In genomic region chr2:234308814-234309195, GRCh38 we compare ENCODE assay signal across 8 cellular contexts.
DNase-seq lines count a peak whose midpoint lies in the region; ATAC-seq, FAIRE-seq and TF ChIP-seq lines count a peak whose summit lies in the region.

No MANE protein-coding gene starts in this region.

- H3K27me3 ChIP-seq in SJSA1 (replicated peaks) (no peaks in the 10 kb centered on the region), GM12878 (replicated peaks in 1 of 2; ENCODE audit: control insufficient read depth in 2 of 2, insufficient read depth in 2 of 2, low read length in 1 of 2) (no peaks in the 10 kb centered on the region), pancreas (no peaks in the 10 kb centered on the region)

- H3K9ac ChIP-seq in GM12878 (ENCODE audit: control insufficient read depth, insufficient read depth, low read length): no peak overlapping the region

- peak overlapping the region; percentile 90 for H3K27ac ChIP-seq in SJSA1
- H3K27ac ChIP-seq in GM12878 (ENCODE audit: control insufficient read depth, insufficient read depth): 0 out of 2 replicates have a peak overlapping the region, but pooled peaks have one; percentile 1
- peak overlapping the region in 2 of 4 donors; percentile 12 to 23 for H3K27ac ChIP-seq in pancreas

- no peak for TF ChIP-seq RAD21 in GM12878 (IDR thresholded peaks at IDR 0.05; ENCODE audit: insufficient read depth, low read depth, low read length)

- no peaks in the 10 kb centered on the region for H4K20me1 ChIP-seq in GM12878 (ENCODE audit: control insufficient read depth, insufficient read depth)

- ATAC-seq in GM18505 (IDR thresholded peaks at IDR 0.05; ENCODE audit: unreplicated experiment): peak; percentile 76
- ATAC-seq in HG02870 (IDR thresholded peaks at IDR 0.05; ENCODE audit: unreplicated experiment): peak; percentile 90
- ATAC-seq in GM12878: peak; percentile 90
- peak in 3 of 4 donors; percentile 38 to 83 (median 80) for ATAC-seq in pancreas

- H3K4me2 ChIP-seq in GM12878 (ENCODE audit: control insufficient read depth, insufficient read depth): no peak overlapping the region

- DNase-seq in SJSA1 (ENCODE audit: low read depth in 1 of 2, low spot score in 2 of 2) (peak; percentile 68 to 79), GM12878 (ENCODE audit: low read depth, low spot score) (peak; percentile 71), pancreas (peak in 1 of 6 donors; percentile 28), NCI-H510A treated with DMSO at 0.1 percent for 48 hours (lab: John Stamatoyannopoulos, UW) (no peak), DMS 273 treated with DMSO at 0.1 percent for 48 hours (lab: John Stamatoyannopoulos, UW) (no peak), NCI-H1048 (lab: John Stamatoyannopoulos, UW) (no peak)

- H3K79me2 ChIP-seq in GM12878 (ENCODE audit: control insufficient read depth, insufficient read depth, low read length): no peaks in the 10 kb centered on the region

- 4% methylated on average over 6 of the region's 6 CpGs for WGBS in GM12878 (ENCODE audit: insufficient coverage, insufficient replicate concordance, low lambda C conversion rate, missing lambda C conversion rate)
- WGBS in pancreas, 2 donors: 54 to 65% methylated on average over 6 of the region's 6 CpGs

- peak; percentile 83 to 90; a peak in 2 of 4 replicates for TF ChIP-seq EP300 in GM12878 (IDR thresholded peaks at IDR 0.05; ENCODE audit: borderline replicate concordance in 1 of 2, control insufficient read depth in 1 of 2, low read depth in 2 of 2, low read length in 2 of 2)

- intact Hi-C loops in GM12878 (cut with micrococcal nuclease; ENCODE audit: unreplicated experiment): loop anchor here (1.0 kb wide), 1 partner anchor 17 kb away; no protein-coding TSS in a partner anchor
- intact Hi-C loops in pancreas (cut with DNase I): no loop called here

- no TSS peak for BruUV-seq in GM12878 (replicated peaks; lab: Mats Ljungman, UMichigan)

- SMC1A ChIA-PET in GM12878 (lab: Charles Lee; ENCODE audit: uncharacterized antibody, unreplicated experiment): interaction anchor here (0.6 to 2.4 kb wide), 4 partner anchors 11 to 187 kb away, joined by 3 to 9 read pairs (median 3); no protein-coding TSS in a partner anchor

- no peaks in the 10 kb centered on the region for H3K36me3 ChIP-seq in SJSA1
- H3K36me3 ChIP-seq in GM12878 (ENCODE audit: control insufficient read depth in 2 of 2, insufficient read depth in 2 of 2, low read length in 1 of 2): no peaks in the 10 kb centered on the region
- no peaks in the 10 kb centered on the region for H3K36me3 ChIP-seq in pancreas

- no peak for FAIRE-seq in GM12878 (lab: Jason Lieb, UNC)
- no peak for FAIRE-seq in pancreas (lab: Jason Lieb, UNC)

- H3K9me3 ChIP-seq in SJSA1 (replicated peaks) (0 out of 2 replicates have a peak, but pooled peaks cover 4% of the 10 kb centered on the region), GM12878 (replicated peaks; ENCODE audit: control insufficient read depth, insufficient read depth, low read length) (no peaks in the 10 kb centered on the region; the same call in 2 of the 3 replicates), pancreas (peaks cover 0 to 2% (median 0%) of the 10 kb centered on the region in 4 donors)

- H3K4me1 ChIP-seq in SJSA1 (replicated peaks): peaks cover 50% of the 10 kb centered on the region
- H3K4me1 ChIP-seq in GM12878 (ENCODE audit: control insufficient read depth, insufficient read depth, low read length): peaks cover 6% of the 10 kb centered on the region; the same call in 1 of the 2 replicates
- no peaks in the 10 kb centered on the region for H3K4me1 ChIP-seq in pancreas

- H3K4me3 ChIP-seq in SJSA1 (no peak overlapping the region), GM12878 (no peak overlapping the region), pancreas (no peak overlapping the region)

- POLR2A ChIA-PET in GM12878 (lab: Charles Lee): no interaction called here

- CTCF ChIA-PET in GM12878 (lab: Yijun Ruan, JAX): interaction anchor here (0.7 to 1.3 kb wide), 4 partner anchors 15 to 237 kb away, joined by 3 to 4 read pairs (median 3); no protein-coding TSS in a partner anchor

- in situ Hi-C loops in GM12878 (cut with MboI): loop anchor here (5.0 kb wide), 1 partner anchor 178 kb away; no protein-coding TSS in a partner anchor

- TF ChIP-seq POLR2A in GM18505 (IDR thresholded peaks at IDR 0.05; ENCODE audit: borderline replicate concordance, extremely low read depth, insufficient read depth, insufficient read length) (no peak), GM12878 (IDR thresholded peaks at IDR 0.05; ENCODE audit: low read depth, low read length) (no peak)

- no peak overlapping the region; the same call in 1 of the 2 replicates for H2AFZ ChIP-seq in GM12878 (ENCODE audit: control insufficient read depth, low read depth, low read length)

- TF ChIP-seq CTCF in GM12878 (IDR thresholded peaks at IDR 0.05 in 2 of 3, conservative IDR thresholded peaks at IDR 0.05 in 1 of 3; ENCODE audit: control insufficient read depth in 2 of 3, extremely low read depth in 1 of 3, insufficient read depth in 1 of 3, low read depth in 3 of 3, low read length in 3 of 3) (no peak), pancreas (IDR thresholded peaks at IDR 0.05) (no peak)

- RAD21 ChIA-PET in GM12878 (lab: Charles Lee; ENCODE audit: unreplicated experiment): interaction anchor here (0.9 to 1.0 kb wide), 2 partner anchors 16 to 18 kb away, joined by 3 to 4 read pairs; no protein-coding TSS in a partner anchor

TF ChIP-seq in GM12878, 131 proteins besides CTCF, POLR2A, EP300 and RAD21 (continues in another document):
- TF ChIP-seq ZNF207 (IDR thresholded peaks at IDR 0.05; ENCODE audit: borderline replicate concordance) (no peak), MLLT1 (IDR thresholded peaks at IDR 0.05) (no peak), SREBF1 (IDR thresholded peaks at IDR 0.05; ENCODE audit: low read length) (no peak), TAF1 (IDR thresholded peaks at IDR 0.05; ENCODE audit: borderline replicate concordance, low read depth, low read length) (no peak), HDAC2 (IDR thresholded peaks at IDR 0.05) (no peak), SREBF2 (IDR thresholded peaks at IDR 0.05; ENCODE audit: low read length) (no peak), E2F8 (IDR thresholded peaks at IDR 0.05; ENCODE audit: low read depth, partially characterized antibody) (no peak), CBFB (IDR thresholded peaks at IDR 0.05; ENCODE audit: low read depth) (no peak), RELA (IDR thresholded peaks at IDR 0.05; ENCODE audit: borderline replicate concordance, partially characterized antibody) (no peak), KAT2A (conservative IDR thresholded peaks at IDR 0.05; ENCODE audit: control insufficient read depth, low read depth, low read length) (no peak), BCL11A (IDR thresholded peaks at IDR 0.05; ENCODE audit: low read depth, low read length) (peak; percentile 63; the same call in 1 of the 2 replicates), PKNOX1 (IDR thresholded peaks at IDR 0.05) (peak; percentile 31), TCF7 (IDR thresholded peaks at IDR 0.05; ENCODE audit: borderline replicate concordance) (no peak), ZNF217 (IDR thresholded peaks at IDR 0.05) (no peak), PAX8 (IDR thresholded peaks at IDR 0.05) (no peak)

Comparison
In these comparisons a context has a peak if more than half of its experiments do, and no peak if none do; other contexts are left out.
1. DNase-seq: peak in SJSA1 (2 of 2) and GM12878 (single experiment); none in NCI-H510A treated with DMSO at 0.1 percent for 48 hours (single experiment), DMS 273 treated with DMSO at 0.1 percent for 48 hours (single experiment) and NCI-H1048 (single experiment).
2. Peak in every context shown above with its lines, with median percentiles within 50 percentile points of each other: ATAC-seq.